24 cellular contexts compared by ENCODE assay signal in the genomic region with DNA sequence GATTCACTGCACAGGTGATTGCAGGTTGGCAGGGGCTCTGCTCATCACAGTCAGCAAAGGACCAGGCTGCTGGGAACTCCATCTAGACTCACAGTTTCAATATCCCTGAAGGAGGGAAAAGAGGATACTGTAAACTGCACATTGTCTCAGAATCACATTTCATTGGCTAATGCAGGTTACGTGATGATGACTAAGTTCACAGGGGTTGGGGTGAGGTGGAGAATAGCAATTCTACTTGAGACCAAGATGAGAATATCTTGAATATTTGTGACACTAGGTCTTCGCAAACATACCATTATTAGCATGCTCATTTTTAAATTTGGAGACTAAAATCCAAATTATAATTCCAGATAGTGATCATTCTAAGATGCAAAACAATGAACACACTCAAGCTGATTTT.
"Had no signal": no experiment of that assay in that cellular context is flagged by ENCODE, and none has a peak within 500 bp of the region (broad histone marks: within the 10 kb centered on the region; RNA-seq: fewer than 3 reads in every experiment).

No MANE protein-coding gene starts in this region.

- H3K9me3 ChIP-seq: ovary, sigmoid colon, thyroid gland, vagina had no signal

- H3K4me3 ChIP-seq: ovary, sigmoid colon, thyroid gland, vagina had no signal

- H3K27me3 ChIP-seq: ovary, sigmoid colon, thyroid gland, vagina had no signal

- H3K27me3 Mint-ChIP-seq: brain had no signal

- ATAC-seq: activated CD8-positive, alpha-beta T cell treated with anti-CD3 and anti-CD28 coated beads, Interleukin-2, amount 10 ng/mL, durations not matched to agents 7 days and 5 days; WTC11 had no signal

- H3K36me3 ChIP-seq: ovary, sigmoid colon, thyroid gland, vagina had no signal

- H3K9me3 Mint-ChIP-seq: activated naive CD8-positive, alpha-beta T cell treated with anti-CD3 and anti-CD28 coated beads for 36 hours; activated T-cell treated with anti-CD3 and anti-CD28 coated beads, Interleukin-2, amount 50 U/mL, for 72 hours; brain; stimulated activated effector memory CD8-positive, alpha-beta T cell treated with anti-CD3 and anti-CD28 coated beads, Interleukin-12 subunit alpha, Interleukin-12 subunit beta, amount 100 ng/mL, for 72 hours; T-helper 1 cell treated with Interleukin-12 subunit alpha and Interleukin-12 subunit beta and Interleukin-4 antibody, amounts not matched to agents 30 μg/mL and 1 μg/mL, for 36 hours; WTC11 had no signal

- H3K27ac ChIP-seq: ovary, sigmoid colon, vagina had no signal

- H3K36me3 Mint-ChIP-seq: activated naive CD8-positive, alpha-beta T cell treated with anti-CD3 and anti-CD28 coated beads for 36 hours; brain; stimulated activated effector memory CD8-positive, alpha-beta T cell treated with anti-CD3 and anti-CD28 coated beads, Interleukin-12 subunit alpha, Interleukin-12 subunit beta, amount 100 ng/mL, for 72 hours; WTC11 had no signal

- DNase-seq: activated CD4-positive, alpha-beta T cell treated with anti-CD3 and anti-CD28 coated beads for 48 hours; activated CD8-positive, alpha-beta memory T cell treated with anti-CD3 and anti-CD28 coated beads, Interleukin-2, amount 50 U/mL, for 4 hours; activated CD8-positive, alpha-beta T cell treated with anti-CD3 and anti-CD28 coated beads, Interleukin-2, amount 10 ng/mL, durations not matched to agents 7 days and 5 days; activated gamma-delta T cell treated with Interleukin-2 at 50 U/mL for 16 hours; activated naive CD8-positive, alpha-beta T cell treated with anti-CD3 and anti-CD28 coated beads for 36 hours; activated T-cell treated with anti-CD3 and anti-CD28 coated beads, Interleukin-2, amount 50 U/mL, for 72 hours; amygdala; cortex of kidney; effector CD4-positive, alpha-beta T cell; glutamatergic neuron; hypothalamus; kidney glomerular epithelial cell; midbrain; ovary; sigmoid colon; stimulated activated CD4-positive, alpha-beta T cell treated with anti-CD3 and anti-CD28 coated beads, Interleukin-12 subunit alpha, Interleukin-12 subunit beta, amount 100 ng/mL, for 4 hours; stimulated activated CD4-positive, alpha-beta T cell treated with anti-CD3 and anti-CD28 coated beads, Interleukin-2, amount 100 ng/mL, for 24 hours; thyroid gland had no signal

- H3K4me3 Mint-ChIP-seq: activated CD8-positive, alpha-beta T cell treated with anti-CD3 and anti-CD28 coated beads, Interleukin-2, amount 10 ng/mL, durations not matched to agents 7 days and 5 days; activated naive CD8-positive, alpha-beta T cell treated with anti-CD3 and anti-CD28 coated beads for 36 hours; activated T-cell treated with anti-CD3 and anti-CD28 coated beads, Interleukin-2, amount 50 U/mL, for 72 hours; brain; neural crest cell; stimulated activated effector memory CD8-positive, alpha-beta T cell treated with anti-CD3 and anti-CD28 coated beads, Interleukin-12 subunit alpha, Interleukin-12 subunit beta, amount 100 ng/mL, for 72 hours; T-helper 1 cell treated with Interleukin-12 subunit alpha and Interleukin-12 subunit beta and Interleukin-4 antibody, amounts not matched to agents 30 μg/mL and 1 μg/mL, for 36 hours; WTC11 had no signal

- H3K27ac Mint-ChIP-seq: activated CD8-positive, alpha-beta T cell treated with anti-CD3 and anti-CD28 coated beads, Interleukin-2, amount 10 ng/mL, durations not matched to agents 7 days and 5 days; activated naive CD8-positive, alpha-beta T cell treated with anti-CD3 and anti-CD28 coated beads for 36 hours; activated T-cell treated with anti-CD3 and anti-CD28 coated beads, Interleukin-2, amount 50 U/mL, for 72 hours; stimulated activated effector memory CD8-positive, alpha-beta T cell treated with anti-CD3 and anti-CD28 coated beads, Interleukin-12 subunit alpha, Interleukin-12 subunit beta, amount 100 ng/mL, for 72 hours; T-helper 1 cell treated with Interleukin-12 subunit alpha and Interleukin-12 subunit beta and Interleukin-4 antibody, amounts not matched to agents 30 μg/mL and 1 μg/mL, for 36 hours; WTC11 had no signal
